4 cellular contexts compared by ENCODE assay signal in the genomic region with DNA sequence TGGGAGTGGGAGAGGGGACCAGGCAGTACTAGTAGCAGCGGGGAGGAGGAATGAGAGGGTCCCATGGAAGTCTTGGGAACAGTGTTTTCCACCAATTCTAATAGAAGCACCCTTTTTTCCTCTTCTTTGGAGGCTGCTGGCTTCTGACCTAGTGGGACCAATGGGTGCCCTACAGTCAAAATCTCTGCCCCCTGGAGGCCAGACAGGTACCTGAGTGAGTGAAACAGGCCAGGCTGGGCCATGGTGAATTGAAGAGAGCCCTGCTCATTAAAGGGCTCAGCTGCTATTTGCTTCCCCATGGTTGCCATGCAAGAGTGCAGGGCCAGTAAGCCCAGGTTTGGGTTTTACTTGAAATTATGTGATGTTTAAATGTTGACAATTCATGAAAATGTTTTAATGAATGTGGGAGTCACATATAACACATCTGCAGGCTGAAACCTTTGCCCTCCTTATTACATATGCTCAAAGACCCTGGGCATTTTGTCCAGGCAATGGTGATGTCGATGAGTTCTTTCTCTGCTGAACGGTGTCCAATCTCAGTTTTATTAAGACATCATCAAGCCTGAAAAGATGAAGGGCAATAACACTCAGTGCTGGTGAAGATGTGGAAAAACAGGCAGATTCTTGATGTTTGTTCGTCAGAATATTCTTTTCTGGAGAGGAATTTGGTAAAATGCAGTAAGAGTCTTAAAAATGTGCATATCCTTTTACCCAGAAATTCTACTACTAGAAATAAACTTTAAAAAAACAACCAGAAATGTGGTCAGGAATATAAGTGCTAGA.
TF ChIP-seq lines count a peak whose summit lies in the region.

No MANE protein-coding gene starts in this region.

TF ChIP-seq in SK-N-SH, 30 proteins besides CTCF, POLR2A, EP300 and RAD21:
- TF ChIP-seq RFX5 (IDR thresholded peaks at IDR 0.05; ENCODE audit: low read length) (no peak), CHD2 (IDR thresholded peaks at IDR 0.05; ENCODE audit: low read length, partially characterized antibody) (no peak), SMC3 (IDR thresholded peaks at IDR 0.05; ENCODE audit: low read depth, low read length) (no peak), EZH2phosphoT487 (IDR thresholded peaks at IDR 0.05; ENCODE audit: borderline replicate concordance, low read depth) (no peak)
- TF ChIP-seq, protein P1, sequence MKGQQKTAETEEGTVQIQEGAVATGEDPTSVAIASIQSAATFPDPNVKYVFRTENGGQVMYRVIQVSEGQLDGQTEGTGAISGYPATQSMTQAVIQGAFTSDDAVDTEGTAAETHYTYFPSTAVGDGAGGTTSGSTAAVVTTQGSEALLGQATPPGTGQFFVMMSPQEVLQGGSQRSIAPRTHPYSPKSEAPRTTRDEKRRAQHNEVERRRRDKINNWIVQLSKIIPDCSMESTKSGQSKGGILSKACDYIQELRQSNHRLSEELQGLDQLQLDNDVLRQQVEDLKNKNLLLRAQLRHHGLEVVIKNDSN (IDR thresholded peaks at IDR 0.05; ENCODE audit: borderline replicate concordance, low read depth), result no peak

TF ChIP-seq in SK-N-SH treated with all-trans-retinoic acid at 6 μM for 48 hours, 23 proteins besides CTCF, POLR2A, EP300 and RAD21:
- TF ChIP-seq PPARA (CRISPR knock-in tag; IDR thresholded peaks at IDR 0.05; ENCODE audit: borderline replicate concordance) (no peak), ARNTL (CRISPR knock-in tag; IDR thresholded peaks at IDR 0.05; ENCODE audit: borderline replicate concordance, low read depth) (no peak), RARB (CRISPR knock-in tag; IDR thresholded peaks at IDR 0.05) (no peak), OSR1 (CRISPR knock-in tag; IDR thresholded peaks at IDR 0.05) (no peak), ZNF565 (CRISPR knock-in tag; conservative IDR thresholded peaks at IDR 0.05; ENCODE audit: low read depth) (no peak), ZFP30 (CRISPR knock-in tag; IDR thresholded peaks at IDR 0.05) (no peak), ZFP3 (CRISPR knock-in tag; IDR thresholded peaks at IDR 0.05) (no peak)
- TF ChIP-seq, protein P2, sequence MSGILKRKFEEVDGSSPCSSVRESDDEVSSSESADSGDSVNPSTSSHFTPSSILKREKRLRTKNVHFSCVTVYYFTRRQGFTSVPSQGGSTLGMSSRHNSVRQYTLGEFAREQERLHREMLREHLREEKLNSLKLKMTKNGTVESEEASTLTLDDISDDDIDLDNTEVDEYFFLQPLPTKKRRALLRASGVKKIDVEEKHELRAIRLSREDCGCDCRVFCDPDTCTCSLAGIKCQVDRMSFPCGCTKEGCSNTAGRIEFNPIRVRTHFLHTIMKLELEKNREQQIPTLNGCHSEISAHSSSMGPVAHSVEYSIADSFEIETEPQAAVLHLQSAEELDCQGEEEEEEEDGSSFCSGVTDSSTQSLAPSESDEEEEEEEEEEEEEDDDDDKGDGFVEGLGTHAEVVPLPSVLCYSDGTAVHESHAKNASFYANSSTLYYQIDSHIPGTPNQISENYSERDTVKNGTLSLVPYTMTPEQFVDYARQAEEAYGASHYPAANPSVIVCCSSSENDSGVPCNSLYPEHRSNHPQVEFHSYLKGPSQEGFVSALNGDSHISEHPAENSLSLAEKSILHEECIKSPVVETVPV (CRISPR knock-in tag; IDR thresholded peaks at IDR 0.05), result no peak

TF ChIP-seq in GM12891, 5 proteins besides CTCF, POLR2A, EP300 and RAD21:
- no peak for TF ChIP-seq POLR2AphosphoS5 (IDR thresholded peaks at IDR 0.05; ENCODE audit: low read depth, low read length)
- TF ChIP-seq POU2F2 (IDR thresholded peaks at IDR 0.05; ENCODE audit: low read depth, low read length), result no peak
- no peak for TF ChIP-seq PAX5 (IDR thresholded peaks at IDR 0.05; ENCODE audit: insufficient read depth, low read length, severe bottlenecking)
- no peak for TF ChIP-seq TAF1 (IDR thresholded peaks at IDR 0.05; ENCODE audit: low read depth, low read length)
- no peak for TF ChIP-seq SPI1 (IDR thresholded peaks at IDR 0.05; ENCODE audit: low read depth, low read length)
TF ChIP-seq in GM12891: peak in this region for 0.

TF ChIP-seq in HepG2, 621 proteins besides CTCF, POLR2A, EP300 and RAD21:
- TF ChIP-seq ZNF329 (CRISPR knock-in tag; IDR thresholded peaks at IDR 0.05; ENCODE audit: low read depth) (no peak), STAG1 (CRISPR knock-in tag; IDR thresholded peaks at IDR 0.05) (peak; percentile 40), PPARG (CRISPR knock-in tag; conservative IDR thresholded peaks at IDR 0.05) (0 out of 2 replicates have a peak, but pooled peaks have one; percentile 25), YY1 (IDR thresholded peaks at IDR 0.05; ENCODE audit: insufficient read depth, insufficient replicate concordance, low read depth, low read length) (peak; percentile 40), CHCHD3 (CRISPR knock-in tag; IDR thresholded peaks at IDR 0.05) (no peak), HOXD1 (CRISPR knock-in tag; IDR thresholded peaks at IDR 0.05) (no peak), MED1 (CRISPR knock-in tag; IDR thresholded peaks at IDR 0.05) (0 out of 2 replicates have a peak, but pooled peaks have one; percentile 23)
- TF ChIP-seq, protein P3, sequence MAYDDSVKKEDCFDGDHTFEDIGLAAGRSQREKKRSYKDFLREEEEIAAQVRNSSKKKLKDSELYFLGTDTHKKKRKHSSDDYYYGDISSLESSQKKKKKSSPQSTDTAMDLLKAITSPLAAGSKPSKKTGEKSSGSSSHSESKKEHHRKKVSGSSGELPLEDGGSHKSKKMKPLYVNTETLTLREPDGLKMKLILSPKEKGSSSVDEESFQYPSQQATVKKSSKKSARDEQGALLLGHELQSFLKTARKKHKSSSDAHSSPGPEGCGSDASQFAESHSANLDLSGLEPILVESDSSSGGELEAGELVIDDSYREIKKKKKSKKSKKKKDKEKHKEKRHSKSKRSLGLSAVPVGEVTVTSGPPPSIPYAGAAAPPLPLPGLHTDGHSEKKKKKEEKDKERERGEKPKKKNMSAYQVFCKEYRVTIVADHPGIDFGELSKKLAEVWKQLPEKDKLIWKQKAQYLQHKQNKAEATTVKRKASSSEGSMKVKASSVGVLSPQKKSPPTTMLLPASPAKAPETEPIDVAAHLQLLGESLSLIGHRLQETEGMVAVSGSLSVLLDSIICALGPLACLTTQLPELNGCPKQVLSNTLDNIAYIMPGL (CRISPR knock-in tag; IDR thresholded peaks at IDR 0.05; ENCODE audit: borderline replicate concordance in 1 of 2, low read depth in 1 of 2), result 0 out of 4 replicates have a peak, but pooled peaks of 1 of the 2 experiments have one; percentile 24
- TF ChIP-seq, protein P4, sequence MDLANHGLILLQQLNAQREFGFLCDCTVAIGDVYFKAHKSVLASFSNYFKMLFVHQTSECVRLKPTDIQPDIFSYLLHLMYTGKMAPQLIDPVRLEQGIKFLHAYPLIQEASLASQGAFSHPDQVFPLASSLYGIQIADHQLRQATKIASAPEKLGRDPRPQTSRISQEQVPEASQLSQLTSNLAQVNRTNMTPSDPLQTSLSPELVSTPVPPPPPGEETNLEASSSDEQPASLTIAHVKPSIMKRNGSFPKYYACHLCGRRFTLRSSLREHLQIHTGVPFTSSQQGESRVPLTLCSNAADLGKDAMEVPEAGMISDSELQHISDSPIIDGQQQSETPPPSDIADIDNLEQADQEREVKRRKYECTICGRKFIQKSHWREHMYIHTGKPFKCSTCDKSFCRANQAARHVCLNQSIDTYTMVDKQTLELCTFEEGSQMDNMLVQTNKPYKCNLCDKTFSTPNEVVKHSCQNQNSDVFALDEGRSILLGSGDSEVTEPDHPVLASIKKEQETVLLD (CRISPR knock-in tag; IDR thresholded peaks at IDR 0.05; ENCODE audit: low read depth), result peak; percentile 24; the same call in 1 of the 2 replicates
- TF ChIP-seq, protein P5, sequence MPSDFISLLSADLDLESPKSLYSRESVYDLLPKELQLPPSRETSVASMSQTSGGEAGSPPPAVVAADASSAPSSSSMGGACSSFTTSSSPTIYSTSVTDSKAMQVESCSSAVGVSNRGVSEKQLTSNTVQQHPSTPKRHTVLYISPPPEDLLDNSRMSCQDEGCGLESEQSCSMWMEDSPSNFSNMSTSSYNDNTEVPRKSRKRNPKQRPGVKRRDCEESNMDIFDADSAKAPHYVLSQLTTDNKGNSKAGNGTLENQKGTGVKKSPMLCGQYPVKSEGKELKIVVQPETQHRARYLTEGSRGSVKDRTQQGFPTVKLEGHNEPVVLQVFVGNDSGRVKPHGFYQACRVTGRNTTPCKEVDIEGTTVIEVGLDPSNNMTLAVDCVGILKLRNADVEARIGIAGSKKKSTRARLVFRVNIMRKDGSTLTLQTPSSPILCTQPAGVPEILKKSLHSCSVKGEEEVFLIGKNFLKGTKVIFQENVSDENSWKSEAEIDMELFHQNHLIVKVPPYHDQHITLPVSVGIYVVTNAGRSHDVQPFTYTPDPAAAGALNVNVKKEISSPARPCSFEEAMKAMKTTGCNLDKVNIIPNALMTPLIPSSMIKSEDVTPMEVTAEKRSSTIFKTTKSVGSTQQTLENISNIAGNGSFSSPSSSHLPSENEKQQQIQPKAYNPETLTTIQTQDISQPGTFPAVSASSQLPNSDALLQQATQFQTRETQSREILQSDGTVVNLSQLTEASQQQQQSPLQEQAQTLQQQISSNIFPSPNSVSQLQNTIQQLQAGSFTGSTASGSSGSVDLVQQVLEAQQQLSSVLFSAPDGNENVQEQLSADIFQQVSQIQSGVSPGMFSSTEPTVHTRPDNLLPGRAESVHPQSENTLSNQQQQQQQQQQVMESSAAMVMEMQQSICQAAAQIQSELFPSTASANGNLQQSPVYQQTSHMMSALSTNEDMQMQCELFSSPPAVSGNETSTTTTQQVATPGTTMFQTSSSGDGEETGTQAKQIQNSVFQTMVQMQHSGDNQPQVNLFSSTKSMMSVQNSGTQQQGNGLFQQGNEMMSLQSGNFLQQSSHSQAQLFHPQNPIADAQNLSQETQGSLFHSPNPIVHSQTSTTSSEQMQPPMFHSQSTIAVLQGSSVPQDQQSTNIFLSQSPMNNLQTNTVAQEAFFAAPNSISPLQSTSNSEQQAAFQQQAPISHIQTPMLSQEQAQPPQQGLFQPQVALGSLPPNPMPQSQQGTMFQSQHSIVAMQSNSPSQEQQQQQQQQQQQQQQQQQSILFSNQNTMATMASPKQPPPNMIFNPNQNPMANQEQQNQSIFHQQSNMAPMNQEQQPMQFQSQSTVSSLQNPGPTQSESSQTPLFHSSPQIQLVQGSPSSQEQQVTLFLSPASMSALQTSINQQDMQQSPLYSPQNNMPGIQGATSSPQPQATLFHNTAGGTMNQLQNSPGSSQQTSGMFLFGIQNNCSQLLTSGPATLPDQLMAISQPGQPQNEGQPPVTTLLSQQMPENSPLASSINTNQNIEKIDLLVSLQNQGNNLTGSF (CRISPR knock-in tag; IDR thresholded peaks at IDR 0.05), result peak; percentile 63; the same call in 1 of the 2 replicates
